ENCODE assay signal across 14 cellular contexts in the genomic region with DNA sequence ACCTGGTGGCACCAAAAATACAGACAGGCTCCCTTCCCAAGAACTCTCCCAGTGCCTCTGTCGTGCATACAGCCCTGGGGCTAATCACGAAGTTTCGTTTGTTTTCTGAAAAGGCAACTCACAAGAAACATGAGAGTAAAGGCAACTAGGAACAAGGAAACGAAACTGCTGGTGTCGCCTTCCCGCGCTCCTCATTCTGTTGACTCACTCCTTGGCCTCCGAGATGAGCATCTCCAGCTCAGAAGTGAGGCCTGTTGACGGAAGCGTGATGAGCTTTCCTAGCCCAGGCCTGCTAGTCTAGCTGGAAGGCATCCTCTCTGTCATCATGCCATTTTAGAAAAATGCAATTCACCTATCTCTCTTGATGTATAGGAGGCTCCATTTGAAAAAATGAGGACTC.
A peak's percentile ranks its signal among the peaks of the same experiment; 100 is the strongest.
DNase-seq lines count a peak whose midpoint lies in the region; ATAC-seq and TF ChIP-seq lines count a peak whose summit lies in the region.
"Had no signal": no experiment of that assay in that cellular context is flagged by ENCODE, and none has a peak within 500 bp of the region (broad histone marks: within the 10 kb centered on the region; RNA-seq: fewer than 3 reads in every experiment).

No MANE protein-coding gene starts in this region.

- intact Hi-C loops in tibial artery (cut with DNase I; ENCODE audit: low total_unique reads) = no loop called here

- H3K4me1 ChIP-seq in tibial artery = no peaks in the 10 kb centered on the region
- H3K4me1 ChIP-seq: prostate gland had no signal

- H3K9me3 ChIP-seq in tibial artery = no peaks in the 10 kb centered on the region
- H3K9me3 ChIP-seq: BLaER1 treated with 17β-estradiol and CSF1 and Interleukin-3, amounts not matched to agents 10 nM and 100 nM; prostate gland had no signal

- TF ChIP-seq CTCF in choroid plexus epithelial cell (conservative IDR thresholded peaks at IDR 0.05; ENCODE audit: low read depth, low read length) (no peak), tibial artery (IDR thresholded peaks at IDR 0.05) (no peak), GM20000 (IDR thresholded peaks at IDR 0.05; ENCODE audit: extremely low read depth, missing control alignments) (no peak)

- H3K36me3 ChIP-seq in tibial artery = no peaks in the 10 kb centered on the region
- H3K36me3 ChIP-seq: BLaER1 treated with 17β-estradiol and CSF1 and Interleukin-3, amounts not matched to agents 10 nM and 100 nM; prostate gland had no signal

- no peaks in the 10 kb centered on the region for H3K27me3 ChIP-seq in tibial artery
- H3K27me3 ChIP-seq: BLaER1 treated with 17β-estradiol and CSF1 and Interleukin-3, amounts not matched to agents 10 nM and 100 nM had no signal

- no peak overlapping the region for H3K4me3 ChIP-seq in choroid plexus epithelial cell (ENCODE audit: low read depth, low read length)
- no peak overlapping the region for H3K4me3 ChIP-seq in tibial artery
- H3K4me3 ChIP-seq: BLaER1 treated with 17β-estradiol and CSF1 and Interleukin-3, amounts not matched to agents 10 nM and 100 nM; prostate gland had no signal

- ATAC-seq in HG03175 (IDR thresholded peaks at IDR 0.05; ENCODE audit: unreplicated experiment) (no peak), GM18519 (IDR thresholded peaks at IDR 0.05; ENCODE audit: low FRiP score, unreplicated experiment) (no peak), HG02973 (IDR thresholded peaks at IDR 0.05; ENCODE audit: unreplicated experiment) (no peak)
- ATAC-seq: effector memory CD8-positive, alpha-beta T cell; WTC11 had no signal

- DNase-seq in NOMO-1 treated with DMSO at 0.1 percent for 48 hours (lab: John Stamatoyannopoulos, UW; ENCODE audit: unreplicated experiment) (peak; percentile 97), choroid plexus epithelial cell (ENCODE audit: low read depth) (peak; percentile 14), kidney tubule cell (ENCODE audit: low spot score) (peak; percentile 28), tibial artery (peak; percentile 39 to 72), GM20000 (ENCODE audit: low spot score) (no peak)
- DNase-seq: activated naive CD4-positive, alpha-beta T cell treated with Interleukin-2 at 50 U/mL for 16 hours; effector memory CD8-positive, alpha-beta T cell; NK-92 treated with Interleukin-12 subunit alpha and Interleukin-12 subunit beta, amount 100 ng/mL, for 24 hours had no signal

- no peak overlapping the region for H3K27ac ChIP-seq in tibial artery
- H3K27ac ChIP-seq: prostate gland had no signal
